In genomic region chr13:110680852-110681251, GRCh38 we compare ENCODE assay signal across 2 cellular contexts.
TF ChIP-seq lines count a peak whose summit lies in the region.

No MANE protein-coding gene starts in this region.

TF ChIP-seq in HCT116, 20 proteins besides CTCF, POLR2A, EP300 and RAD21 (continued from another document):
- TF ChIP-seq, protein P1, sequence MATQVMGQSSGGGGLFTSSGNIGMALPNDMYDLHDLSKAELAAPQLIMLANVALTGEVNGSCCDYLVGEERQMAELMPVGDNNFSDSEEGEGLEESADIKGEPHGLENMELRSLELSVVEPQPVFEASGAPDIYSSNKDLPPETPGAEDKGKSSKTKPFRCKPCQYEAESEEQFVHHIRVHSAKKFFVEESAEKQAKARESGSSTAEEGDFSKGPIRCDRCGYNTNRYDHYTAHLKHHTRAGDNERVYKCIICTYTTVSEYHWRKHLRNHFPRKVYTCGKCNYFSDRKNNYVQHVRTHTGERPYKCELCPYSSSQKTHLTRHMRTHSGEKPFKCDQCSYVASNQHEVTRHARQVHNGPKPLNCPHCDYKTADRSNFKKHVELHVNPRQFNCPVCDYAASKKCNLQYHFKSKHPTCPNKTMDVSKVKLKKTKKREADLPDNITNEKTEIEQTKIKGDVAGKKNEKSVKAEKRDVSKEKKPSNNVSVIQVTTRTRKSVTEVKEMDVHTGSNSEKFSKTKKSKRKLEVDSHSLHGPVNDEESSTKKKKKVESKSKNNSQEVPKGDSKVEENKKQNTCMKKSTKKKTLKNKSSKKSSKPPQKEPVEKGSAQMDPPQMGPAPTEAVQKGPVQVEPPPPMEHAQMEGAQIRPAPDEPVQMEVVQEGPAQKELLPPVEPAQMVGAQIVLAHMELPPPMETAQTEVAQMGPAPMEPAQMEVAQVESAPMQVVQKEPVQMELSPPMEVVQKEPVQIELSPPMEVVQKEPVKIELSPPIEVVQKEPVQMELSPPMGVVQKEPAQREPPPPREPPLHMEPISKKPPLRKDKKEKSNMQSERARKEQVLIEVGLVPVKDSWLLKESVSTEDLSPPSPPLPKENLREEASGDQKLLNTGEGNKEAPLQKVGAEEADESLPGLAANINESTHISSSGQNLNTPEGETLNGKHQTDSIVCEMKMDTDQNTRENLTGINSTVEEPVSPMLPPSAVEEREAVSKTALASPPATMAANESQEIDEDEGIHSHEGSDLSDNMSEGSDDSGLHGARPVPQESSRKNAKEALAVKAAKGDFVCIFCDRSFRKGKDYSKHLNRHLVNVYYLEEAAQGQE (IDR thresholded peaks at IDR 0.05; ENCODE audit: low read depth): no peak
- TF ChIP-seq, protein P2, sequence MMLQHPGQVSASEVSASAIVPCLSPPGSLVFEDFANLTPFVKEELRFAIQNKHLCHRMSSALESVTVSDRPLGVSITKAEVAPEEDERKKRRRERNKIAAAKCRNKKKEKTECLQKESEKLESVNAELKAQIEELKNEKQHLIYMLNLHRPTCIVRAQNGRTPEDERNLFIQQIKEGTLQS (IDR thresholded peaks at IDR 0.05): no peak
- no peak for TF ChIP-seq EZH2phosphoT487 (IDR thresholded peaks at IDR 0.05; ENCODE audit: borderline replicate concordance)
- no peak for TF ChIP-seq TCF7L2 (IDR thresholded peaks at IDR 0.05; ENCODE audit: borderline replicate concordance, extremely low read depth, insufficient read depth, insufficient read length)
- no peak for TF ChIP-seq ZFX (IDR thresholded peaks at IDR 0.05)
- no peak for TF ChIP-seq CEBPB (IDR thresholded peaks at IDR 0.05; ENCODE audit: low read depth)
- TF ChIP-seq SRF (IDR thresholded peaks at IDR 0.05; ENCODE audit: low read depth): no peak
- TF ChIP-seq MAX (IDR thresholded peaks at IDR 0.05): no peak
- no peak for TF ChIP-seq ELF1 (IDR thresholded peaks at IDR 0.05; ENCODE audit: borderline replicate concordance, low read depth)
- no peak for TF ChIP-seq YY1 (IDR thresholded peaks at IDR 0.05; ENCODE audit: extremely low read depth, insufficient replicate concordance, low read depth, low read length)
- no peak for TF ChIP-seq ZBTB33 (IDR thresholded peaks at IDR 0.05; ENCODE audit: extremely low read depth, insufficient replicate concordance, low read length)
- TF ChIP-seq CBX3 (IDR thresholded peaks at IDR 0.05; ENCODE audit: low read depth): no peak
TF ChIP-seq in HCT116: peak in this region for 0.

TF ChIP-seq in WTC11, 78 proteins besides CTCF, POLR2A, EP300 and RAD21 (continued from another document):
- TF ChIP-seq, protein P3, sequence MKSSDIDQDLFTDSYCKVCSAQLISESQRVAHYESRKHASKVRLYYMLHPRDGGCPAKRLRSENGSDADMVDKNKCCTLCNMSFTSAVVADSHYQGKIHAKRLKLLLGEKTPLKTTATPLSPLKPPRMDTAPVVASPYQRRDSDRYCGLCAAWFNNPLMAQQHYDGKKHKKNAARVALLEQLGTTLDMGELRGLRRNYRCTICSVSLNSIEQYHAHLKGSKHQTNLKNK (CRISPR knock-in tag; IDR thresholded peaks at IDR 0.05): no peak
- TF ChIP-seq E2F1 (CRISPR knock-in tag; IDR thresholded peaks at IDR 0.05): no peak
- no peak for TF ChIP-seq ZNF396 (CRISPR knock-in tag; IDR thresholded peaks at IDR 0.05; ENCODE audit: borderline replicate concordance)
- no peak for TF ChIP-seq E2F5 (CRISPR knock-in tag; IDR thresholded peaks at IDR 0.05)
- no peak for TF ChIP-seq ATF1 (CRISPR knock-in tag; IDR thresholded peaks at IDR 0.05)
- TF ChIP-seq, protein P4, sequence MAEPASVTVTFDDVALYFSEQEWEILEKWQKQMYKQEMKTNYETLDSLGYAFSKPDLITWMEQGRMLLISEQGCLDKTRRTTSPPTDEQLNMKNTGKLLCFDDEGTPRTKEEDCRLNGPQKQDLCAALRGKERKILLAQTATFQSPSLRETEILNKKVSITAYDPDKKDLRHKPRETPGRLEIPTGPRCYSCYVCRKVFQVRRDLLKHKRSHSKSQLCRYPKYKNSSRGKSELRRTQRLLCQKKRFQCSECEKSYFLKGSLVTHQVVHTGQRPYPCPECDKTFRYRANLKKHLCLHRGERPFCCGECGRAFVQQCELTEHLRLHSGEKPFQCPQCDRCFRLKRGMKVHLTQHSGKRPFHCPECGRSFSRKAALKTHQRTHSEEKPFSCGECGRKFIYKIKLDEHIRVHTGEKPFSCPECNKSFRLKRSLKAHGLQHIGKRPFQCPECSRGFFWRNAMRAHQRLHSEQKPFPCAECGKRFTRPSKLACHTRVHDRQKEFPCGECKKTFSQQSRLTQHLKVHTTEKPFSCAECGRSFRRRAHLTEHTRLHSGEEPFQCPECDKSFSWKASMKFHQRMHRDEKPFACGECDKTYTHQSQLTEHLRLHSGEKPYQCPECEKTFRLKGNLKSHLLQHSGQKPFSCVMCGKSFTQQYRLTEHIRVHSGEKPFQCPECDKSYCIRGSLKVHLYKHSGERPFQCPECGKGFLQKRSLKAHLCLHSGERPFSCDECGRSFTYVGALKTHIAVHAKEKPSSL (CRISPR knock-in tag; conservative IDR thresholded peaks at IDR 0.05): no peak
- no peak for TF ChIP-seq PRRX2 (CRISPR knock-in tag; IDR thresholded peaks at IDR 0.05)
- peak; percentile 70; the same call in 1 of the 2 replicates for TF ChIP-seq GTF2I (CRISPR knock-in tag; conservative IDR thresholded peaks at IDR 0.05)
- TF ChIP-seq NFATC4 (CRISPR knock-in tag; IDR thresholded peaks at IDR 0.05): no peak
- no peak for TF ChIP-seq USF2 (CRISPR knock-in tag; IDR thresholded peaks at IDR 0.05)
- no peak for TF ChIP-seq SMAD4 (CRISPR knock-in tag; IDR thresholded peaks at IDR 0.05)
- TF ChIP-seq ZNF219 (CRISPR knock-in tag; IDR thresholded peaks at IDR 0.05; ENCODE audit: borderline replicate concordance): no peak
- no peak for TF ChIP-seq CREB1 (CRISPR knock-in tag; IDR thresholded peaks at IDR 0.05)
